ENCODE assay signal across 26 cellular contexts in the genomic region with DNA sequence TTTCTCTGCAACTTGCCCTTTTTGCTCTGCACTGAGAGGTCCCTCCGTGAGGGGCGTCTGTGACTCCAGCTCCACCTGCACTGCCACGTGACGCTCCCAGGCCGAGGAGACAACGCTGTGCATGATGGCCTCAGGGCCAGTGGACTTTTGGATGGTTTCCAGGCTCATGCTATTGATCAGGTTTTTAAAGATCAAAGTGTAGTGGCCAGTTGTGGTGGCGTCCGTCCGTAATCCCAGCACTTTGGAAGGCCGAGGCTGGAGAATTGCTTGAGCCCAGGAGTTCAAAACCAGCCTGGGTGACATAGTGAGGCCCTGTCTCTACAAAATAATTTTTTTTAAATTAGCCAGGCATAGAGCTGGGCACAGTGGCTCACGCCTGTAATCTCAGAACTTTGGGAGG. TPM values are rescaled to one million over a fixed set of nuclear protein-coding genes. Genes with fewer than 3 reads are reported as not detected.
"Had no signal": no experiment of that assay in that cellular context is flagged by ENCODE, and none has a peak within 500 bp of the region (broad histone marks: within the 10 kb centered on the region; RNA-seq: fewer than 3 reads in every experiment).

No MANE protein-coding gene starts in this region.

- ATAC-seq: activated CD4-positive, CD25-positive, alpha-beta regulatory T cell treated with anti-CD3 and anti-CD28 coated beads, Interleukin-2, amount 50 U/mL, for 24 hours; activated CD8-positive, alpha-beta T cell treated with anti-CD3 and anti-CD28 coated beads for 36 hours; K562 had no signal

- H3K27ac ChIP-seq: SJCRH30, WERI-Rb-1 had no signal

- H3K4me3 Mint-ChIP-seq: activated CD8-positive, alpha-beta T cell treated with anti-CD3 and anti-CD28 coated beads for 36 hours; activated naive CD4-positive, alpha-beta T cell treated with anti-CD3 and anti-CD28 coated beads, Interleukin-2, amount 50 U/mL, for 24 hours; activated T-cell treated with anti-CD3 and anti-CD28 coated beads, Interleukin-2, amount 50 U/mL, for 24 hours; activated T-helper 1 cell treated with anti-CD3 and anti-CD28 coated beads, Interleukin-12 subunit alpha, Interleukin-12 subunit beta, Interleukin-2, Interleukin-4 antibody, amounts not matched to agents 30 ng/mL and 10 ng/mL and 1 ng/mL, durations not matched to agents 14 hours and 24 hours and 36 hours had no signal

- H3K27me3 Mint-ChIP-seq: activated naive CD4-positive, alpha-beta T cell treated with anti-CD3 and anti-CD28 coated beads, Interleukin-2, amount 50 U/mL, for 24 hours had no signal

- DNase-seq: activated CD4-positive, alpha-beta T cell treated with anti-CD3 and anti-CD28 coated beads for 4 hours; activated CD8-positive, alpha-beta memory T cell treated with anti-CD3 and anti-CD28 coated beads, Interleukin-2, amount 50 U/mL, for 48 hours; activated CD8-positive, alpha-beta T cell treated with anti-CD3 and anti-CD28 coated beads for 36 hours; activated effector memory CD4-positive, alpha-beta T cell treated with Interleukin-2 at 50 U/mL for 16 hours; activated naive CD4-positive, alpha-beta T cell; activated T-cell treated with anti-CD3 and anti-CD28 coated beads, Interleukin-2, amount 50 U/mL, for 24 hours; aorta; central memory CD4-positive, alpha-beta T cell; Kasumi-1; NCI-H1105 treated with DMSO at 0.1 percent for 48 hours; NCI-H1436 treated with DMSO at 0.1 percent for 48 hours; NCI-H187; NCI-H2081; NCI-H446; NCI-H524; NCI-H748 treated with DMSO at 0.1 percent for 48 hours; Right ventricle myocardium superior; SJCRH30; SK-N-SH; T-helper 1 cell; WERI-Rb-1 had no signal

- H3K27me3 ChIP-seq: SJCRH30 had no signal

- FAIRE-seq: bronchial epithelial cell, K562 had no signal

- H3K27ac Mint-ChIP-seq: activated CD8-positive, alpha-beta T cell treated with anti-CD3 and anti-CD28 coated beads for 36 hours; activated naive CD4-positive, alpha-beta T cell treated with anti-CD3 and anti-CD28 coated beads, Interleukin-2, amount 50 U/mL, for 24 hours; activated T-cell treated with anti-CD3 and anti-CD28 coated beads, Interleukin-2, amount 50 U/mL, for 24 hours; activated T-helper 1 cell treated with anti-CD3 and anti-CD28 coated beads, Interleukin-12 subunit alpha, Interleukin-12 subunit beta, Interleukin-2, Interleukin-4 antibody, amounts not matched to agents 30 ng/mL and 10 ng/mL and 1 ng/mL, durations not matched to agents 14 hours and 24 hours and 36 hours had no signal

- H3K9me3 Mint-ChIP-seq: activated CD8-positive, alpha-beta T cell treated with anti-CD3 and anti-CD28 coated beads for 36 hours; activated naive CD4-positive, alpha-beta T cell treated with anti-CD3 and anti-CD28 coated beads, Interleukin-2, amount 50 U/mL, for 24 hours; activated T-cell treated with anti-CD3 and anti-CD28 coated beads, Interleukin-2, amount 50 U/mL, for 24 hours; activated T-helper 1 cell treated with anti-CD3 and anti-CD28 coated beads, Interleukin-12 subunit alpha, Interleukin-12 subunit beta, Interleukin-2, Interleukin-4 antibody, amounts not matched to agents 30 ng/mL and 10 ng/mL and 1 ng/mL, durations not matched to agents 14 hours and 24 hours and 36 hours had no signal

- H3K9me3 ChIP-seq: SJCRH30, SK-N-SH had no signal

- H3K36me3 ChIP-seq: SJCRH30, WERI-Rb-1 had no signal

- H3K4me3 ChIP-seq: K562, SJCRH30 had no signal

RNA-seq across cellular contexts. Expression of a gene that starts 46.4 kb away (rescaled TPM):
- total RNA-seq: activated T-helper 1 cell treated with anti-CD3 and anti-CD28 coated beads, Interleukin-12 subunit alpha, Interleukin-12 subunit beta, Interleukin-2, Interleukin-4 antibody, amounts not matched to agents 30 ng/mL and 10 ng/mL and 1 ng/mL, durations not matched to agents 14 hours and 24 hours and 36 hours had no signal
